9 cellular contexts compared by ENCODE assay signal in the genomic region with DNA sequence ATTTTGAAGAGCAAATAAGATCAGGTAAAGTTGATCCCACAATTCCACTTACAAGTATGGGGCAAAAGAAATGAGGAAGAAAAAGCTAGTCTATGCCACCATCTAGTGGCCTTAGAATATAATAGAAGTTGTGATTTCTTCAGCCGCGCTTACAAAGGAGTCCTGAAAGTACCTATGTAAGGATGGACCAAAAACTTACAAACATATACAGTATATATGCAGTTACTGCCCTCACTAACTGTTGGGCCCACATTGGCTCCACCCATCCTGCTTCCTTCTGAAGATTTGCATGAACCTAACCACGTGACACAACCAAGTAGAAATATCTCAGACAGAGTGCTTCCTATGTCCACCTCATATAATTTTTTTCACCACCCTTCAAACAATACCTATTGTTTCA. TPM values are rescaled to one million over a fixed set of nuclear protein-coding genes. Genes with fewer than 3 reads are reported as not detected.
DNase-seq lines count a peak whose midpoint lies in the region; ATAC-seq and TF ChIP-seq lines count a peak whose summit lies in the region.
"Had no signal": no experiment of that assay in that cellular context is flagged by ENCODE, and none has a peak within 500 bp of the region (broad histone marks: within the 10 kb centered on the region; RNA-seq: fewer than 3 reads in every experiment).

No MANE protein-coding gene starts in this region.

- CTCF ChIA-PET in CD8-positive, alpha-beta T cell (lab: Charles Lee): no interaction called here

- H3K27ac Mint-ChIP-seq in CD8-positive, alpha-beta T cell: no peak overlapping the region
- no peak overlapping the region for H3K27ac Mint-ChIP-seq in stimulated activated effector memory CD8-positive, alpha-beta T cell treated with anti-CD3 and anti-CD28 coated beads, Interleukin-12 subunit alpha, Interleukin-12 subunit beta, amount 100 ng/mL, for 72 hours

- no peak overlapping the region for H3K4me3 Mint-ChIP-seq in CD8-positive, alpha-beta T cell
- no peak overlapping the region for H3K4me3 Mint-ChIP-seq in stimulated activated effector memory CD8-positive, alpha-beta T cell treated with anti-CD3 and anti-CD28 coated beads, Interleukin-12 subunit alpha, Interleukin-12 subunit beta, amount 100 ng/mL, for 72 hours

- ATAC-seq in CD8-positive, alpha-beta T cell: no peak
- ATAC-seq in GM18867 (IDR thresholded peaks at IDR 0.05; ENCODE audit: unreplicated experiment) (peak; percentile 75), HG03045 (IDR thresholded peaks at IDR 0.05; ENCODE audit: unreplicated experiment) (peak; percentile 61)
- ATAC-seq in stimulated activated effector memory CD8-positive, alpha-beta T cell treated with anti-CD3 and anti-CD28 coated beads, Interleukin-12 subunit alpha, Interleukin-12 subunit beta, amount 100 ng/mL, for 72 hours: peak; percentile 58

- H3K36me3 ChIP-seq in CD8-positive, alpha-beta T cell (ENCODE audit: insufficient read depth, low read length): no peaks in the 10 kb centered on the region

- no peaks in the 10 kb centered on the region for H3K36me3 Mint-ChIP-seq in CD8-positive, alpha-beta T cell
- no peaks in the 10 kb centered on the region for H3K36me3 Mint-ChIP-seq in stimulated activated effector memory CD8-positive, alpha-beta T cell treated with anti-CD3 and anti-CD28 coated beads, Interleukin-12 subunit alpha, Interleukin-12 subunit beta, amount 100 ng/mL, for 72 hours

- H3K4me3 ChIP-seq in CD8-positive, alpha-beta T cell (ENCODE audit: low read depth, low read length): no peak overlapping the region

- no peaks in the 10 kb centered on the region for H3K27me3 Mint-ChIP-seq in CD8-positive, alpha-beta T cell (ENCODE audit: low read depth)

- peak; percentile 20 for TF ChIP-seq CTCF in CD8-positive, alpha-beta T cell (IDR thresholded peaks at IDR 0.05)

- intact Hi-C loops in CD8-positive, alpha-beta T cell (cut with DNase I, micrococcal nuclease): no loop called here

- POLR2A ChIA-PET in CD8-positive, alpha-beta T cell (lab: Charles Lee): no interaction called here

- H3K9me3 Mint-ChIP-seq in CD8-positive, alpha-beta T cell: no peaks in the 10 kb centered on the region
- H3K9me3 Mint-ChIP-seq in stimulated activated effector memory CD8-positive, alpha-beta T cell treated with anti-CD3 and anti-CD28 coated beads, Interleukin-12 subunit alpha, Interleukin-12 subunit beta, amount 100 ng/mL, for 72 hours: no peaks in the 10 kb centered on the region

- no peak for DNase-seq in CD8-positive, alpha-beta T cell
- DNase-seq in NCI-H187 treated with DMSO at 0.1 percent for 48 hours (lab: John Stamatoyannopoulos, UW) (peak; percentile 6), SW 1271 (lab: John Stamatoyannopoulos, UW) (peak; percentile 40 to 77), foreskin melanocyte (peak; percentile 23)
- no peak for DNase-seq in stimulated activated effector memory CD8-positive, alpha-beta T cell treated with anti-CD3 and anti-CD28 coated beads, Interleukin-12 subunit alpha, Interleukin-12 subunit beta, amount 100 ng/mL, for 72 hours (ENCODE audit: low spot score in 2 of 2)
- DNase-seq in activated CD4-positive, alpha-beta T cell treated with anti-CD3 and anti-CD28 coated beads, Interleukin-2, amount 50 U/mL, for 1 hour: no peak

- H3K9me3 ChIP-seq in CD8-positive, alpha-beta T cell (ENCODE audit: low read length): no peaks in the 10 kb centered on the region

- H3K4me1 Mint-ChIP-seq in CD8-positive, alpha-beta T cell (ENCODE audit: low read depth): no peaks in the 10 kb centered on the region
- no peaks in the 10 kb centered on the region for H3K4me1 Mint-ChIP-seq in stimulated activated effector memory CD8-positive, alpha-beta T cell treated with anti-CD3 and anti-CD28 coated beads, Interleukin-12 subunit alpha, Interleukin-12 subunit beta, amount 100 ng/mL, for 72 hours

- H3K27ac ChIP-seq in CD8-positive, alpha-beta T cell (ENCODE audit: low read depth, low read length): no peak overlapping the region

- H3K4me1 ChIP-seq in CD8-positive, alpha-beta T cell (ENCODE audit: insufficient read depth, low read length): no peaks in the 10 kb centered on the region

- no peaks in the 10 kb centered on the region for H3K27me3 ChIP-seq in CD8-positive, alpha-beta T cell (ENCODE audit: insufficient read depth, low read length)

RNA-seq across cellular contexts. Expression of gene OR13D1, which starts 11.7 kb away (rescaled TPM):
- total RNA-seq in CD8-positive, alpha-beta T cell: not detected
- total RNA-seq: T-helper 1 cell treated with Interleukin-12 subunit alpha and Interleukin-12 subunit beta and Interleukin-4 antibody, amounts not matched to agents 30 ng/mL and 1 ng/mL, for 36 hours had no signal

Comparison
In these comparisons a context has a peak if more than half of its experiments do, and no peak if none do; other contexts are left out.
1. DNase-seq: peak in NCI-H187 treated with DMSO at 0.1 percent for 48 hours (single experiment), SW 1271 (2 of 2) and foreskin melanocyte (single experiment); none in CD8-positive, alpha-beta T cell (0 of 7), stimulated activated effector memory CD8-positive, alpha-beta T cell treated with anti-CD3 and anti-CD28 coated beads, Interleukin-12 subunit alpha, Interleukin-12 subunit beta, amount 100 ng/mL, for 72 hours (0 of 2) and activated CD4-positive, alpha-beta T cell treated with anti-CD3 and anti-CD28 coated beads, Interleukin-2, amount 50 U/mL, for 1 hour (single experiment).